ENCODE assay signal across 9 cellular contexts in the genomic region with DNA sequence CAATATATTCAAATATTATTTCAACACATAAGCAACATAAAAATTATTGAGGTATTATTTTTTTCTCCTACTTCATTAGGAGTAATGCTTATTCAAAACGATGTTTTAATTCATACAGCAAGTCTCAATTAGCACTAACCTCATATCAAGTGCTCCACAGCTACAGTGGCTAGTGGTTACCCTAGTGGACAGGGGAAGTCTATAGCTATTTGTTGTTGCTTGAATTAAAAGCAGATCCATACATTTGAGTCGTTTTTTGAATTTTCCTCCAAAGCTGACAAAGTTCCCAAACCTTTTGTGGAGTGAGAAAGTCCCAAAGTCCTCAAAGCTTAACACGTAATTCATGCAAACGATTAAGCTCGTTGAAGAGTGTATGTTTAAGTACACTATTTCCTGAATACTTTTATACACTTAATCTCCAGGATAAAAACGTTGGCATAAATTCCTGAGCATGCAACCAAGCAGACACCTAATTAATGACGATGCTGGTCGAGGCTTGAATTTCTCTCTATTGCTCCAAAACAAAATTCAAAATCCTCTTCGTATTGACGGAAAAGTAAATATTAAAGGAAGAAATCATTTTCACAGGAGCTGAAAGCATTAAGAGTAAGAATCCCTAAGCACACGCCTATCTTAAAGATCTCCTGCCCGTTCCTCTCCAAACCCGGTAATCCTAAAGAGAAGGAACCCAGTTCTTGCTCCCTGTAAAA. TPM values are rescaled to one million over a fixed set of nuclear protein-coding genes. Genes with fewer than 3 reads are reported as not detected.
A peak's percentile ranks its signal among the peaks of the same experiment; 100 is the strongest.
DNase-seq lines count a peak whose midpoint lies in the region; ATAC-seq and TF ChIP-seq lines count a peak whose summit lies in the region.
"Had no signal": no experiment of that assay in that cellular context is flagged by ENCODE, and none has a peak within 500 bp of the region (broad histone marks: within the 10 kb centered on the region; RNA-seq: fewer than 3 reads in every experiment).

No MANE protein-coding gene starts in this region.

- no peaks in the 10 kb centered on the region for H3K9me3 ChIP-seq in heart left ventricle
- H3K9me3 ChIP-seq in WERI-Rb-1 (ENCODE audit: severe bottlenecking) = no peaks in the 10 kb centered on the region
- no peaks in the 10 kb centered on the region for H3K9me3 ChIP-seq in iPS DF 6.9 (ENCODE audit: control insufficient read depth, insufficient read depth, low read length)

- intact Hi-C loops in heart left ventricle (cut with DNase I) = no loop called here
- intact Hi-C loops in Right ventricle myocardium inferior (cut with DNase I) = loop anchor here (10.0 kb wide), 1 partner anchor 84 kb away; no protein-coding TSS in a partner anchor

- peaks cover 31% of the 10 kb centered on the region for H3K36me3 Mint-ChIP-seq in stimulated activated effector memory CD8-positive, alpha-beta T cell treated with anti-CD3 and anti-CD28 coated beads, Interleukin-12 subunit alpha, Interleukin-12 subunit beta, amount 100 ng/mL, for 72 hours

- peak overlapping the region; percentile 96 for H3K27ac Mint-ChIP-seq in stimulated activated effector memory CD8-positive, alpha-beta T cell treated with anti-CD3 and anti-CD28 coated beads, Interleukin-12 subunit alpha, Interleukin-12 subunit beta, amount 100 ng/mL, for 72 hours

- H3K36me3 ChIP-seq in heart left ventricle (no peaks in the 10 kb centered on the region), WERI-Rb-1 (no peaks in the 10 kb centered on the region), iPS DF 6.9 (ENCODE audit: control insufficient read depth, insufficient read depth, low read length) (no peaks in the 10 kb centered on the region)

- DNase-seq in heart left ventricle (no peak), Right ventricle myocardium inferior (ENCODE audit: missing footprints) (no peak), WERI-Rb-1 (no peak), iPS DF 6.9 (ENCODE audit: low read depth, low spot score) (no peak), NCI-H1105 treated with DMSO at 0.1 percent for 48 hours (lab: John Stamatoyannopoulos, UW) (no peak)
- no peak for DNase-seq in stimulated activated effector memory CD8-positive, alpha-beta T cell treated with anti-CD3 and anti-CD28 coated beads, Interleukin-12 subunit alpha, Interleukin-12 subunit beta, amount 100 ng/mL, for 72 hours (ENCODE audit: low spot score in 2 of 2)

- TF ChIP-seq CTCF in heart left ventricle (IDR thresholded peaks at IDR 0.05) (peak in 2 of 12 donors; percentile 10 to 14), WERI-Rb-1 (IDR thresholded peaks at IDR 0.05; ENCODE audit: low read depth, low read length) (no peak)

- H3K27me3 ChIP-seq in heart left ventricle (no peaks in the 10 kb centered on the region), WERI-Rb-1 (ENCODE audit: insufficient read depth, low read depth, severe bottlenecking) (no peaks in the 10 kb centered on the region), iPS DF 6.9 (ENCODE audit: control insufficient read depth, insufficient read depth, low read length) (no peaks in the 10 kb centered on the region; the same call in none of the 2 replicates)

- ATAC-seq in heart left ventricle = no peak
- no peak for ATAC-seq in Right ventricle myocardium inferior
- ATAC-seq in stimulated activated effector memory CD8-positive, alpha-beta T cell treated with anti-CD3 and anti-CD28 coated beads, Interleukin-12 subunit alpha, Interleukin-12 subunit beta, amount 100 ng/mL, for 72 hours = no peak
- ATAC-seq in GM18519 (IDR thresholded peaks at IDR 0.05; ENCODE audit: low FRiP score, unreplicated experiment) = no peak
- ATAC-seq in GM18517 (IDR thresholded peaks at IDR 0.05; ENCODE audit: unreplicated experiment) = no peak

- H3K4me3 ChIP-seq in heart left ventricle = peak overlapping the region; percentile 62 to 99 (median 92)
- H3K4me3 ChIP-seq in WERI-Rb-1 (ENCODE audit: low read depth, low read length) = peak overlapping the region; percentile 80
- H3K4me3 ChIP-seq in iPS DF 6.9 (ENCODE audit: low read length) = peak overlapping the region; percentile 65; the same call in 1 of the 2 replicates

- H3K4me3 Mint-ChIP-seq in stimulated activated effector memory CD8-positive, alpha-beta T cell treated with anti-CD3 and anti-CD28 coated beads, Interleukin-12 subunit alpha, Interleukin-12 subunit beta, amount 100 ng/mL, for 72 hours = peak overlapping the region; percentile 93

- peaks cover 44% of the 10 kb centered on the region for H3K4me1 Mint-ChIP-seq in stimulated activated effector memory CD8-positive, alpha-beta T cell treated with anti-CD3 and anti-CD28 coated beads, Interleukin-12 subunit alpha, Interleukin-12 subunit beta, amount 100 ng/mL, for 72 hours

- TF ChIP-seq POLR2A in heart left ventricle (IDR thresholded peaks at IDR 0.05) = no peak

- H3K9me3 Mint-ChIP-seq in stimulated activated effector memory CD8-positive, alpha-beta T cell treated with anti-CD3 and anti-CD28 coated beads, Interleukin-12 subunit alpha, Interleukin-12 subunit beta, amount 100 ng/mL, for 72 hours = no peaks in the 10 kb centered on the region

- WGBS in heart left ventricle, 4 donors = 7 to 12% (median 8%) methylated on average over 13 of the region's 13 CpGs
- WGBS in iPS DF 6.9 (ENCODE audit: insufficient coverage, insufficient read length) = no CpG with 5 or more reads among the region's 13 CpGs

- H3K4me1 ChIP-seq in heart left ventricle (peaks cover 0 to 51% (median 16%) of the 10 kb centered on the region in 12 donors), iPS DF 6.9 (ENCODE audit: control insufficient read depth, insufficient read depth, low read length) (no peaks in the 10 kb centered on the region; the same call in 1 of the 2 replicates)

- peak overlapping the region; percentile 62 to 99 (median 88) for H3K27ac ChIP-seq in heart left ventricle
- H3K27ac ChIP-seq in WERI-Rb-1 = no peak overlapping the region; the same call in 1 of the 2 replicates
- no peak overlapping the region for H3K27ac ChIP-seq in iPS DF 6.9 (ENCODE audit: low read length)

RNA-seq across cellular contexts. Expression of a gene that starts 1.0 kb away (rescaled TPM):
- total RNA-seq in heart left ventricle (10 to 100 TPM; 29.7 to 70.1 (median 39.4) TPM), Right ventricle myocardium inferior (34.5 TPM)
- polyA plus RNA-seq in heart left ventricle = 10 to 100 TPM in 1 of 2 donors, 1 to 10 TPM in 1; 9.8 to 12.3 TPM

RNA-seq across cellular contexts. Expression of a gene that starts 7.5 kb away (rescaled TPM):
- not detected for total RNA-seq in heart left ventricle
- polyA plus RNA-seq in heart left ventricle = under 1 TPM in 1 of 2 donors, not detected in 1; 0.04 TPM
- total RNA-seq in Right ventricle myocardium inferior = not detected
- total RNA-seq: myocyte had no signal

Comparison
In these comparisons a context has a peak if more than half of its experiments do, and no peak if none do; other contexts are left out.
1. H3K27ac ChIP-seq: peak in heart left ventricle (12 of 12); none in WERI-Rb-1 (single experiment) and iPS DF 6.9 (single experiment).
2. Peak in every context shown above with its lines, with median percentiles within 50 percentile points of each other: H3K4me3 ChIP-seq.